Comparison of ENCODE assay signal across 1 cellular context in genomic region chr22:36352775-36353507, GRCh38.
A peak's percentile ranks its signal among the peaks of the same experiment; 100 is the strongest.
TF ChIP-seq lines count a peak whose summit lies in the region.

No MANE protein-coding gene starts in this region.

TF ChIP-seq in HepG2, 621 proteins besides CTCF, POLR2A, EP300 and RAD21 (continued from another document and continues in another):
- TF ChIP-seq, protein P1, sequence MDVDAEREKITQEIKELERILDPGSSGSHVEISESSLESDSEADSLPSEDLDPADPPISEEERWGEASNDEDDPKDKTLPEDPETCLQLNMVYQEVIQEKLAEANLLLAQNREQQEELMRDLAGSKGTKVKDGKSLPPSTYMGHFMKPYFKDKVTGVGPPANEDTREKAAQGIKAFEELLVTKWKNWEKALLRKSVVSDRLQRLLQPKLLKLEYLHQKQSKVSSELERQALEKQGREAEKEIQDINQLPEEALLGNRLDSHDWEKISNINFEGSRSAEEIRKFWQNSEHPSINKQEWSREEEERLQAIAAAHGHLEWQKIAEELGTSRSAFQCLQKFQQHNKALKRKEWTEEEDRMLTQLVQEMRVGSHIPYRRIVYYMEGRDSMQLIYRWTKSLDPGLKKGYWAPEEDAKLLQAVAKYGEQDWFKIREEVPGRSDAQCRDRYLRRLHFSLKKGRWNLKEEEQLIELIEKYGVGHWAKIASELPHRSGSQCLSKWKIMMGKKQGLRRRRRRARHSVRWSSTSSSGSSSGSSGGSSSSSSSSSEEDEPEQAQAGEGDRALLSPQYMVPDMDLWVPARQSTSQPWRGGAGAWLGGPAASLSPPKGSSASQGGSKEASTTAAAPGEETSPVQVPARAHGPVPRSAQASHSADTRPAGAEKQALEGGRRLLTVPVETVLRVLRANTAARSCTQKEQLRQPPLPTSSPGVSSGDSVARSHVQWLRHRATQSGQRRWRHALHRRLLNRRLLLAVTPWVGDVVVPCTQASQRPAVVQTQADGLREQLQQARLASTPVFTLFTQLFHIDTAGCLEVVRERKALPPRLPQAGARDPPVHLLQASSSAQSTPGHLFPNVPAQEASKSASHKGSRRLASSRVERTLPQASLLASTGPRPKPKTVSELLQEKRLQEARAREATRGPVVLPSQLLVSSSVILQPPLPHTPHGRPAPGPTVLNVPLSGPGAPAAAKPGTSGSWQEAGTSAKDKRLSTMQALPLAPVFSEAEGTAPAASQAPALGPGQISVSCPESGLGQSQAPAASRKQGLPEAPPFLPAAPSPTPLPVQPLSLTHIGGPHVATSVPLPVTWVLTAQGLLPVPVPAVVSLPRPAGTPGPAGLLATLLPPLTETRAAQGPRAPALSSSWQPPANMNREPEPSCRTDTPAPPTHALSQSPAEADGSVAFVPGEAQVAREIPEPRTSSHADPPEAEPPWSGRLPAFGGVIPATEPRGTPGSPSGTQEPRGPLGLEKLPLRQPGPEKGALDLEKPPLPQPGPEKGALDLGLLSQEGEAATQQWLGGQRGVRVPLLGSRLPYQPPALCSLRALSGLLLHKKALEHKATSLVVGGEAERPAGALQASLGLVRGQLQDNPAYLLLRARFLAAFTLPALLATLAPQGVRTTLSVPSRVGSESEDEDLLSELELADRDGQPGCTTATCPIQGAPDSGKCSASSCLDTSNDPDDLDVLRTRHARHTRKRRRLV (CRISPR knock-in tag; IDR thresholded peaks at IDR 0.05) = 0 out of 2 replicates have a peak, but pooled peaks have one; percentile 5
- TF ChIP-seq SP2 (CRISPR knock-in tag; IDR thresholded peaks at IDR 0.05) (no peak), KDM5A (IDR thresholded peaks at IDR 0.05; ENCODE audit: borderline replicate concordance, low read length) (0 out of 2 replicates have a peak, but pooled peaks have one; percentile 13), ZFP36L1 (CRISPR knock-in tag; IDR thresholded peaks at IDR 0.05) (no peak), MED1 (CRISPR knock-in tag; IDR thresholded peaks at IDR 0.05) (peak; percentile 85), NCOA2 (CRISPR knock-in tag; IDR thresholded peaks at IDR 0.05) (peak; percentile 80), SMYD3 (CRISPR knock-in tag; IDR thresholded peaks at IDR 0.05) (no peak), ZBTB25 (CRISPR knock-in tag; IDR thresholded peaks at IDR 0.05) (peak; percentile 29; the same call in 1 of the 2 replicates), MXI1 (IDR thresholded peaks at IDR 0.05; ENCODE audit: borderline replicate concordance, low read depth, low read length) (no peak), ZNF556 (CRISPR knock-in tag; IDR thresholded peaks at IDR 0.05; ENCODE audit: borderline replicate concordance) (no peak), GTF3A (CRISPR knock-in tag; conservative IDR thresholded peaks at IDR 0.05) (no peak), KAT8 (CRISPR knock-in tag; IDR thresholded peaks at IDR 0.05) (peak; percentile 58), ZSCAN25 (CRISPR knock-in tag; IDR thresholded peaks at IDR 0.05) (peak; percentile 77; the same call in 1 of the 2 replicates), ONECUT2 (CRISPR knock-in tag; IDR thresholded peaks at IDR 0.05) (peak; percentile 95), AKNA (CRISPR knock-in tag; IDR thresholded peaks at IDR 0.05; ENCODE audit: borderline replicate concordance) (no peak), ARID2 (CRISPR knock-in tag; IDR thresholded peaks at IDR 0.05; ENCODE audit: borderline replicate concordance) (no peak), GFI1 (CRISPR knock-in tag; IDR thresholded peaks at IDR 0.05; ENCODE audit: borderline replicate concordance) (no peak), HOXA5 (CRISPR knock-in tag; IDR thresholded peaks at IDR 0.05) (no peak; the same call in 1 of the 2 replicates), SP140L (CRISPR knock-in tag; IDR thresholded peaks at IDR 0.05; ENCODE audit: borderline replicate concordance) (no peak), TEF (CRISPR knock-in tag; IDR thresholded peaks at IDR 0.05) (no peak), POGK (CRISPR knock-in tag; conservative IDR thresholded peaks at IDR 0.05) (no peak; the same call in 1 of the 2 replicates)
- TF ChIP-seq, protein P2, sequence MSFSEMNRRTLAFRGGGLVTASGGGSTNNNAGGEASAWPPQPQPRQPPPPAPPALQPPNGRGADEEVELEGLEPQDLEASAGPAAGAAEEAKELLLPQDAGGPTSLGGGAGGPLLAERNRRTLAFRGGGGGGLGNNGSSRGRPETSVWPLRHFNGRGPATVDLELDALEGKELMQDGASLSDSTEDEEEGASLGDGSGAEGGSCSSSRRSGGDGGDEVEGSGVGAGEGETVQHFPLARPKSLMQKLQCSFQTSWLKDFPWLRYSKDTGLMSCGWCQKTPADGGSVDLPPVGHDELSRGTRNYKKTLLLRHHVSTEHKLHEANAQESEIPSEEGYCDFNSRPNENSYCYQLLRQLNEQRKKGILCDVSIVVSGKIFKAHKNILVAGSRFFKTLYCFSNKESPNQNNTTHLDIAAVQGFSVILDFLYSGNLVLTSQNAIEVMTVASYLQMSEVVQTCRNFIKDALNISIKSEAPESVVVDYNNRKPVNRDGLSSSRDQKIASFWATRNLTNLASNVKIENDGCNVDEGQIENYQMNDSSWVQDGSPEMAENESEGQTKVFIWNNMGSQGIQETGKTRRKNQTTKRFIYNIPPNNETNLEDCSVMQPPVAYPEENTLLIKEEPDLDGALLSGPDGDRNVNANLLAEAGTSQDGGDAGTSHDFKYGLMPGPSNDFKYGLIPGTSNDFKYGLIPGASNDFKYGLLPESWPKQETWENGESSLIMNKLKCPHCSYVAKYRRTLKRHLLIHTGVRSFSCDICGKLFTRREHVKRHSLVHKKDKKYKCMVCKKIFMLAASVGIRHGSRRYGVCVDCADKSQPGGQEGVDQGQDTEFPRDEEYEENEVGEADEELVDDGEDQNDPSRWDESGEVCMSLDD (CRISPR knock-in tag; IDR thresholded peaks at IDR 0.05; ENCODE audit: borderline replicate concordance) = no peak
- TF ChIP-seq, protein P3, sequence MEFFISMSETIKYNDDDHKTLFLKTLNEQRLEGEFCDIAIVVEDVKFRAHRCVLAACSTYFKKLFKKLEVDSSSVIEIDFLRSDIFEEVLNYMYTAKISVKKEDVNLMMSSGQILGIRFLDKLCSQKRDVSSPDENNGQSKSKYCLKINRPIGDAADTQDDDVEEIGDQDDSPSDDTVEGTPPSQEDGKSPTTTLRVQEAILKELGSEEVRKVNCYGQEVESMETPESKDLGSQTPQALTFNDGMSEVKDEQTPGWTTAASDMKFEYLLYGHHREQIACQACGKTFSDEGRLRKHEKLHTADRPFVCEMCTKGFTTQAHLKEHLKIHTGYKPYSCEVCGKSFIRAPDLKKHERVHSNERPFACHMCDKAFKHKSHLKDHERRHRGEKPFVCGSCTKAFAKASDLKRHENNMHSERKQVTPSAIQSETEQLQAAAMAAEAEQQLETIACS (CRISPR knock-in tag; IDR thresholded peaks at IDR 0.05) = no peak
- TF ChIP-seq, protein P4, sequence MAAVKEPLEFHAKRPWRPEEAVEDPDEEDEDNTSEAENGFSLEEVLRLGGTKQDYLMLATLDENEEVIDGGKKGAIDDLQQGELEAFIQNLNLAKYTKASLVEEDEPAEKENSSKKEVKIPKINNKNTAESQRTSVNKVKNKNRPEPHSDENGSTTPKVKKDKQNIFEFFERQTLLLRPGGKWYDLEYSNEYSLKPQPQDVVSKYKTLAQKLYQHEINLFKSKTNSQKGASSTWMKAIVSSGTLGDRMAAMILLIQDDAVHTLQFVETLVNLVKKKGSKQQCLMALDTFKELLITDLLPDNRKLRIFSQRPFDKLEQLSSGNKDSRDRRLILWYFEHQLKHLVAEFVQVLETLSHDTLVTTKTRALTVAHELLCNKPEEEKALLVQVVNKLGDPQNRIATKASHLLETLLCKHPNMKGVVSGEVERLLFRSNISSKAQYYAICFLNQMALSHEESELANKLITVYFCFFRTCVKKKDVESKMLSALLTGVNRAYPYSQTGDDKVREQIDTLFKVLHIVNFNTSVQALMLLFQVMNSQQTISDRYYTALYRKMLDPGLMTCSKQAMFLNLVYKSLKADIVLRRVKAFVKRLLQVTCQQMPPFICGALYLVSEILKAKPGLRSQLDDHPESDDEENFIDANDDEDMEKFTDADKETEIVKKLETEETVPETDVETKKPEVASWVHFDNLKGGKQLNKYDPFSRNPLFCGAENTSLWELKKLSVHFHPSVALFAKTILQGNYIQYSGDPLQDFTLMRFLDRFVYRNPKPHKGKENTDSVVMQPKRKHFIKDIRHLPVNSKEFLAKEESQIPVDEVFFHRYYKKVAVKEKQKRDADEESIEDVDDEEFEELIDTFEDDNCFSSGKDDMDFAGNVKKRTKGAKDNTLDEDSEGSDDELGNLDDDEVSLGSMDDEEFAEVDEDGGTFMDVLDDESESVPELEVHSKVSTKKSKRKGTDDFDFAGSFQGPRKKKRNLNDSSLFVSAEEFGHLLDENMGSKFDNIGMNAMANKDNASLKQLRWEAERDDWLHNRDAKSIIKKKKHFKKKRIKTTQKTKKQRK (IDR thresholded peaks at IDR 0.05; ENCODE audit: low read length) = no peak
- TF ChIP-seq, protein P5, sequence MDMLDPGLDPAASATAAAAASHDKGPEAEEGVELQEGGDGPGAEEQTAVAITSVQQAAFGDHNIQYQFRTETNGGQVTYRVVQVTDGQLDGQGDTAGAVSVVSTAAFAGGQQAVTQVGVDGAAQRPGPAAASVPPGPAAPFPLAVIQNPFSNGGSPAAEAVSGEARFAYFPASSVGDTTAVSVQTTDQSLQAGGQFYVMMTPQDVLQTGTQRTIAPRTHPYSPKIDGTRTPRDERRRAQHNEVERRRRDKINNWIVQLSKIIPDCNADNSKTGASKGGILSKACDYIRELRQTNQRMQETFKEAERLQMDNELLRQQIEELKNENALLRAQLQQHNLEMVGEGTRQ (IDR thresholded peaks at IDR 0.05; ENCODE audit: low read depth, low read length) = no peak
- TF ChIP-seq, protein P5 (CRISPR knock-in tag; IDR thresholded peaks at IDR 0.05; ENCODE audit: borderline replicate concordance) = no peak
- TF ChIP-seq, protein P6, sequence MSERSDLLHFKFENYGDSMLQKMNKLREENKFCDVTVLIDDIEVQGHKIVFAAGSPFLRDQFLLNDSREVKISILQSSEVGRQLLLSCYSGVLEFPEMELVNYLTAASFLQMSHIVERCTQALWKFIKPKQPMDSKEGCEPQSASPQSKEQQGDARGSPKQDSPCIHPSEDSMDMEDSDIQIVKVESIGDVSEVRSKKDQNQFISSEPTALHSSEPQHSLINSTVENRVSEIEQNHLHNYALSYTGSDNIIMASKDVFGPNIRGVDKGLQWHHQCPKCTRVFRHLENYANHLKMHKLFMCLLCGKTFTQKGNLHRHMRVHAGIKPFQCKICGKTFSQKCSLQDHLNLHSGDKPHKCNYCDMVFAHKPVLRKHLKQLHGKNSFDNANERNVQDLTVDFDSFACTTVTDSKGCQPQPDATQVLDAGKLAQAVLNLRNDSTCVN (CRISPR knock-in tag; IDR thresholded peaks at IDR 0.05; ENCODE audit: borderline replicate concordance) = no peak
